31 cellular contexts compared by ENCODE assay signal in the genomic region with DNA sequence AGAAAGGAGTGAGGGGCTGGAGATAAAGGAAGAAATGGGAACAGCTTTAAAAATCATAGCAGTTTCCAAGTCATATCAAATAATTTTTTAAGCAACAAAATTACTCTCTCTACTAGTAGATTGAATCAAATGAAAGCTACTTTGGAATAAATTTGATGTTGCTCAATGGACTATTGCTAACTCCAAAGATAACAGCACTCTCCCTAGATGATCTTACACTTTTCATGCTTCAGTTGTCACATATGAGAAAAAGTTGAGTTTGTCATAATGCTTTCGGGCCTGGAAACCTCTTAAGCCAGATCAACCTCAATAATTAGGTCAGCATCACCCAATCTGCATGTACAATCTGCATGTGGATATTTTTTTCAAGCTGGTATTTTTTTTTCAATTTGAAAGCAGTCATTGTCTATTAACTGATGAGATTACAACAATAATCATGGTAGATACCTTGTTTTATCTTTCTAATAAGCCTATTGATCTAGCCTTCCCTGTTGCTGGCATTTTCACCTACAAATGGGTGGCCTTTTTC. TPM values are rescaled to one million over a fixed set of nuclear protein-coding genes. Genes with fewer than 3 reads are reported as not detected.
"Had no signal": no experiment of that assay in that cellular context is flagged by ENCODE, and none has a peak within 500 bp of the region (broad histone marks: within the 10 kb centered on the region; RNA-seq: fewer than 3 reads in every experiment).

No MANE protein-coding gene starts in this region.

- H3K9me3 ChIP-seq: adrenal gland, body of pancreas, breast epithelium had no signal

- H3K4me3 ChIP-seq: adrenal gland, body of pancreas, breast epithelium had no signal

- H3K27me3 ChIP-seq: adrenal gland, body of pancreas, breast epithelium had no signal

- ATAC-seq: activated CD8-positive, alpha-beta T cell treated with anti-CD3 and anti-CD28 coated beads for 36 hours; activated T-cell treated with anti-CD3 and anti-CD28 coated beads, Interleukin-2, amount 50 U/mL, for 72 hours; activated T-helper 17 cell treated with anti-CD3 and anti-CD28 coated beads, Interleukin-2, amount 50 U/mL, for 72 hours; body of pancreas; Panc1 had no signal

- DNase-seq: activated CD4-positive, alpha-beta T cell treated with anti-CD3 and anti-CD28 coated beads, Interleukin-2, amount 10 ng/mL, durations not matched to agents 24 days and 14 days; activated CD4-positive, alpha-beta T cell treated with anti-CD3 and anti-CD28 coated beads, Interleukin-2, amount 50 U/mL, for 4 hours; activated CD8-positive, alpha-beta T cell treated with anti-CD3 and anti-CD28 coated beads for 36 hours; activated effector memory CD4-positive, alpha-beta T cell treated with anti-CD3 and anti-CD28 coated beads, Interleukin-2, amount 50 U/mL, for 16 hours; activated naive CD4-positive, alpha-beta T cell; activated naive CD4-positive, alpha-beta T cell treated with anti-CD3 and anti-CD28 coated beads, Interleukin-2, amount 50 U/mL, for 16 hours; activated naive CD8-positive, alpha-beta T cell treated with anti-CD3 and anti-CD28 coated beads for 36 hours; activated T-cell treated with anti-CD3 and anti-CD28 coated beads, Interleukin-2, amount 50 U/mL, for 1 hour; activated T-cell treated with anti-CD3 and anti-CD28 coated beads, Interleukin-2, amount 50 U/mL, for 72 hours; body of pancreas; MM.1S; MV-4-11; NCI-H1092; NCI-H1436 treated with DMSO at 0.1 percent for 48 hours; NCI-H1694 treated with DMSO at 0.1 percent for 48 hours; NCI-H2029; NCI-H345; NCI-H524 treated with DMSO at 0.1 percent for 48 hours; SIG-M5 had no signal

- H3K36me3 ChIP-seq: adrenal gland, breast epithelium had no signal

- H3K4me2 ChIP-seq: KMS-11 had no signal

- H3K9ac ChIP-seq: KMS-11 had no signal

- H3K27ac ChIP-seq: adrenal gland, body of pancreas, breast epithelium, KMS-11 had no signal

- H3K4me1 ChIP-seq: adrenal gland, body of pancreas, breast epithelium had no signal

RNA-seq across cellular contexts. Expression of a gene that starts 31.3 kb away (rescaled TPM):
- total RNA-seq: activated CD4-positive, alpha-beta T cell treated with anti-CD3 and anti-CD28 coated beads, Interleukin-2, amount 10 ng/mL, durations not matched to agents 24 days and 14 days; activated CD8-positive, alpha-beta memory T cell treated with anti-CD3 and anti-CD28 coated beads for 36 hours; activated CD8-positive, alpha-beta T cell treated with anti-CD3 and anti-CD28 coated beads for 36 hours; activated naive CD8-positive, alpha-beta T cell treated with anti-CD3 and anti-CD28 coated beads for 36 hours; activated T-cell treated with anti-CD3 and anti-CD28 coated beads, Interleukin-2, amount 50 U/mL, for 72 hours; activated T-helper 17 cell treated with anti-CD3 and anti-CD28 coated beads, Interleukin-2, amount 50 U/mL, for 72 hours; astrocyte; cardiac septum; LHCN-M2; NCI-H460; SK-MEL-5 had no signal

RNA-seq across cellular contexts. Expression of a gene that starts 34.7 kb away (rescaled TPM):
- total RNA-seq: LHCN-M2 had no signal

RNA-seq across cellular contexts. Expression of a gene that starts 46.4 kb away (rescaled TPM):
- total RNA-seq: activated CD4-positive, alpha-beta T cell treated with anti-CD3 and anti-CD28 coated beads, Interleukin-2, amount 10 ng/mL, durations not matched to agents 24 days and 14 days; activated CD8-positive, alpha-beta memory T cell treated with anti-CD3 and anti-CD28 coated beads for 36 hours; activated CD8-positive, alpha-beta T cell treated with anti-CD3 and anti-CD28 coated beads for 36 hours; activated naive CD8-positive, alpha-beta T cell treated with anti-CD3 and anti-CD28 coated beads for 36 hours; activated T-cell treated with anti-CD3 and anti-CD28 coated beads, Interleukin-2, amount 50 U/mL, for 72 hours; activated T-helper 17 cell treated with anti-CD3 and anti-CD28 coated beads, Interleukin-2, amount 50 U/mL, for 72 hours; astrocyte; body of pancreas; breast epithelium; cardiac septum; LHCN-M2; NCI-H460; RPMI7951; SK-MEL-5 had no signal
